In genomic region chr6:34146021-34146782, GRCh38 we compare ENCODE assay signal across 8 cellular contexts. TPM values are rescaled to one million over a fixed set of nuclear protein-coding genes. Genes with fewer than 3 reads are reported as not detected.
DNase-seq lines count a peak whose midpoint lies in the region; ATAC-seq and TF ChIP-seq lines count a peak whose summit lies in the region.

TSS of gene GRM4 (minus strand) at chr6:34146087. CDS start at chr6:34133496, 12,591 bp downstream.

- in situ Hi-C loops in gastrocnemius medialis (cut with MboI; ENCODE audit: low sequenced_read_pairs in 4 of 4) = no loop called here

- no peak within 1 kb of the TSS for H3K9ac ChIP-seq in SK-N-MC (ENCODE audit: insufficient read length)

- ATAC-seq in gastroesophageal sphincter (no peak), gastrocnemius medialis (no peak), GM21367 (IDR thresholded peaks at IDR 0.05; ENCODE audit: unreplicated experiment) (no peak)

- H3K4me3 ChIP-seq in SK-N-MC (peak within 1 kb of the TSS; percentile 71), gastroesophageal sphincter (peak within 1 kb of the TSS; percentile 8 to 51), gastrocnemius medialis (peak within 1 kb of the TSS; percentile 48 to 59 (median 50))

- no peaks in the 10 kb centered on the region for H3K9me3 ChIP-seq in SK-N-MC (ENCODE audit: low read depth, low read length)
- H3K9me3 ChIP-seq in gastroesophageal sphincter = no peaks in the 10 kb centered on the region
- H3K9me3 ChIP-seq in gastrocnemius medialis = no peaks in the 10 kb centered on the region

- TF ChIP-seq CTCF in gastroesophageal sphincter (IDR thresholded peaks at IDR 0.05) (no peak), gastrocnemius medialis (IDR thresholded peaks at IDR 0.05 in 4 of 5, conservative IDR thresholded peaks at IDR 0.05 in 1 of 5) (no peak)

- intact Hi-C loops in gastrocnemius medialis (cut with DNase I; ENCODE audit: low total_unique reads) = no loop called here

- H3K27me3 ChIP-seq in gastroesophageal sphincter (peaks cover 95% of the 10 kb centered on the region), gastrocnemius medialis (peaks cover 32 to 38% (median 35%) of the 10 kb centered on the region in 3 donors)

- H3K36me3 ChIP-seq in SK-N-MC (ENCODE audit: insufficient read depth, low read length) (no peaks in the 10 kb centered on the region), gastroesophageal sphincter (no peaks in the 10 kb centered on the region), gastrocnemius medialis (no peaks in the 10 kb centered on the region)

- no peak for TF ChIP-seq EP300 in gastroesophageal sphincter (IDR thresholded peaks at IDR 0.05)

- no peak for TF ChIP-seq POLR2A in gastroesophageal sphincter (IDR thresholded peaks at IDR 0.05)
- TF ChIP-seq POLR2A in gastrocnemius medialis (IDR thresholded peaks at IDR 0.05) = no peak

- DNase-seq in DMS79 treated with DMSO at 0.1 percent for 48 hours (lab: John Stamatoyannopoulos, UW) (peak; percentile 60), DMS79 (lab: John Stamatoyannopoulos, UW) (no peak), SK-N-MC (ENCODE audit: low read depth, low spot score) (no peak), gastrocnemius medialis (no peak), SKM-1 (lab: John Stamatoyannopoulos, UW; ENCODE audit: unreplicated experiment) (no peak), NK-92 (lab: John Stamatoyannopoulos, UW; ENCODE audit: unreplicated experiment) (no peak)

- H3K4me1 ChIP-seq in gastroesophageal sphincter = peaks cover 0 to 40% (median 25%) of the 10 kb centered on the region in 3 donors
- H3K4me1 ChIP-seq in gastrocnemius medialis = peaks cover 28 to 32% of the 10 kb centered on the region in 2 donors

- 26 to 80% methylated on average over 1 to 10 of the region's 20 CpGs for WGBS in gastroesophageal sphincter (ENCODE audit: low coverage in 1 of 2), 2 donors

- H3K27ac ChIP-seq in SK-N-MC = no peak within 1 kb of the TSS
- no peak within 1 kb of the TSS for H3K27ac ChIP-seq in gastroesophageal sphincter
- no peak within 1 kb of the TSS for H3K27ac ChIP-seq in gastrocnemius medialis

RNA-seq across cellular contexts. Expression of gene GRM4, which starts in this region (rescaled TPM):
- total RNA-seq in gastroesophageal sphincter (not detected), gastrocnemius medialis (under 1 TPM in 1 of 4 donors, not detected in 3; 0.03 TPM)
